Comparison of ENCODE assay signal across 14 cellular contexts in genomic region chr6:101716387-101716786, GRCh38.
A peak's percentile ranks its signal among the peaks of the same experiment; 100 is the strongest.
DNase-seq lines count a peak whose midpoint lies in the region; ATAC-seq and TF ChIP-seq lines count a peak whose summit lies in the region.
"Had no signal": no experiment of that assay in that cellular context is flagged by ENCODE, and none has a peak within 500 bp of the region (broad histone marks: within the 10 kb centered on the region; RNA-seq: fewer than 3 reads in every experiment).

No MANE protein-coding gene starts in this region.

- intact Hi-C loops in Caco-2 (cut with micrococcal nuclease; ENCODE audit: unreplicated experiment) (no loop called here), aorta (cut with DNase I) (no loop called here)

- H3K4me3 Mint-ChIP-seq in endodermal cell (peak overlapping the region; percentile 2), Caco-2 (ENCODE audit: unreplicated experiment) (no peak overlapping the region)
- H3K4me3 Mint-ChIP-seq: CD4-positive, CD25-positive, alpha-beta regulatory T cell; CD8-positive, alpha-beta memory T cell; HFFc6 had no signal

- H3K9me3 ChIP-seq in HUES6 (ENCODE audit: control insufficient read depth, insufficient read depth, low read depth, low read length): no peaks in the 10 kb centered on the region
- no peaks in the 10 kb centered on the region for H3K9me3 ChIP-seq in endodermal cell (ENCODE audit: control insufficient read depth, low read length)
- no peaks in the 10 kb centered on the region for H3K9me3 ChIP-seq in Caco-2
- no peaks in the 10 kb centered on the region for H3K9me3 ChIP-seq in aorta (ENCODE audit: control insufficient read depth, low read length)
- H3K9me3 ChIP-seq: BE2C had no signal

- 31% methylated on average over 1 of the region's 1 CpG; no CpG with 5 or more reads in 1 of the 2 experiments for WGBS in endodermal cell (ENCODE audit: insufficient coverage in 1 of 2, insufficient read length in 1 of 2), 2 experiments
- 95 to 100% methylated on average over 1 of the region's 1 CpG for WGBS in aorta, 2 donors

- no TSS peak for BruUV-seq in Caco-2 (replicated peaks; lab: Mats Ljungman, UMichigan)

- H3K9ac ChIP-seq in HUES6 (ENCODE audit: low read length) (no peak overlapping the region), endodermal cell (ENCODE audit: extremely low read depth, low read length, poor library complexity, severe bottlenecking) (no peak overlapping the region)

- H3K4me1 ChIP-seq in HUES6 (ENCODE audit: control insufficient read depth, insufficient read depth, low read length): peaks cover 35% of the 10 kb centered on the region
- peaks cover 4% of the 10 kb centered on the region for H3K4me1 ChIP-seq in endodermal cell (ENCODE audit: control insufficient read depth, insufficient read depth, low read length)
- no peaks in the 10 kb centered on the region for H3K4me1 ChIP-seq in Caco-2
- H3K4me1 ChIP-seq in aorta (ENCODE audit: control insufficient read depth in 1 of 2, insufficient read depth in 2 of 2, low read length in 2 of 2): no peaks in the 10 kb centered on the region

- H3K9me3 Mint-ChIP-seq in endodermal cell (no peaks in the 10 kb centered on the region), Caco-2 (ENCODE audit: unreplicated experiment) (no peaks in the 10 kb centered on the region)
- H3K9me3 Mint-ChIP-seq: HFFc6 had no signal

- no peak overlapping the region for H3K27ac Mint-ChIP-seq in endodermal cell
- no peak overlapping the region for H3K27ac Mint-ChIP-seq in Caco-2 (ENCODE audit: unreplicated experiment)
- H3K27ac Mint-ChIP-seq: CD4-positive, CD25-positive, alpha-beta regulatory T cell; CD8-positive, alpha-beta memory T cell; HFFc6 had no signal

- ATAC-seq in HG02678 (IDR thresholded peaks at IDR 0.05; ENCODE audit: unreplicated experiment) (no peak), aorta (ENCODE audit: low FRiP score) (no peak)
- ATAC-seq: HCT116 had no signal

- H3K27me3 Mint-ChIP-seq in endodermal cell (ENCODE audit: insufficient read depth): no peaks in the 10 kb centered on the region
- H3K27me3 Mint-ChIP-seq in Caco-2 (ENCODE audit: insufficient read depth, unreplicated experiment): no peaks in the 10 kb centered on the region
- H3K27me3 Mint-ChIP-seq: CD4-positive, CD25-positive, alpha-beta regulatory T cell; CD8-positive, alpha-beta memory T cell had no signal

- H3K27ac ChIP-seq in HUES6 (ENCODE audit: low read depth, low read length): no peak overlapping the region
- no peak overlapping the region for H3K27ac ChIP-seq in endodermal cell (ENCODE audit: low read depth, low read length)
- H3K27ac ChIP-seq in aorta (ENCODE audit: low read depth in 1 of 2, low read length in 2 of 2): no peak overlapping the region

- CTCF ChIA-PET in Caco-2 (lab: Charles Lee): no interaction called here

- no peak for TF ChIP-seq CTCF in endodermal cell (conservative IDR thresholded peaks at IDR 0.05)
- no peak for TF ChIP-seq CTCF in Caco-2 (IDR thresholded peaks at IDR 0.05; ENCODE audit: insufficient read depth in 1 of 2, low read depth in 1 of 2, low read length in 1 of 2, severe bottlenecking in 1 of 2, unreplicated experiment in 1 of 2)

- H3K36me3 Mint-ChIP-seq in endodermal cell (ENCODE audit: low read depth) (no peaks in the 10 kb centered on the region), Caco-2 (ENCODE audit: insufficient read depth, unreplicated experiment) (no peaks in the 10 kb centered on the region)
- H3K36me3 Mint-ChIP-seq: CD4-positive, CD25-positive, alpha-beta regulatory T cell; CD8-positive, alpha-beta memory T cell had no signal

- POLR2A ChIA-PET in Caco-2 (lab: Charles Lee): no interaction called here

- peak; percentile 45 for DNase-seq in endodermal cell
- peak; percentile 8 for DNase-seq in iPS-NIHi7 (ENCODE audit: extremely low spot score)
- DNase-seq in Caco-2: no peak
- DNase-seq in NCI-H146 treated with DMSO at 0.1 percent for 48 hours (lab: John Stamatoyannopoulos, UW; ENCODE audit: unreplicated experiment): no peak
- no peak for DNase-seq in aorta
- DNase-seq: ACHN; BE2C; C1 segment of cervical spinal cord; CD4-positive, CD25-positive, alpha-beta regulatory T cell; CD8-positive, alpha-beta memory T cell; HFFc6 had no signal

- peaks cover 8% of the 10 kb centered on the region; the same call in 1 of the 2 replicates for H3K27me3 ChIP-seq in HUES6 (ENCODE audit: control insufficient read depth, insufficient read depth, low read length)
- H3K27me3 ChIP-seq in endodermal cell (ENCODE audit: control insufficient read depth, insufficient read depth, low read length, poor library complexity, severe bottlenecking): peaks cover 12% of the 10 kb centered on the region
- no peaks in the 10 kb centered on the region for H3K27me3 ChIP-seq in Caco-2 (replicated peaks; ENCODE audit: control insufficient read depth, insufficient read depth, low read length)
- H3K27me3 ChIP-seq in aorta (ENCODE audit: control insufficient read depth in 1 of 2, insufficient read depth in 2 of 2, low read length in 1 of 2): no peaks in the 10 kb centered on the region
- H3K27me3 ChIP-seq: BE2C had no signal

- 0 out of 2 replicates have a peak overlapping the region, but pooled peaks have one; percentile 9 for H3K4me3 ChIP-seq in HUES6 (ENCODE audit: low read depth, low read length)
- H3K4me3 ChIP-seq in endodermal cell (ENCODE audit: low read length): no peak overlapping the region
- no peak overlapping the region for H3K4me3 ChIP-seq in Caco-2 (ENCODE audit: low read depth, low read length)
- no peak overlapping the region for H3K4me3 ChIP-seq in aorta (ENCODE audit: low read length in 2 of 2)

- H3K4me1 Mint-ChIP-seq in endodermal cell (peaks cover 31% of the 10 kb centered on the region), Caco-2 (ENCODE audit: low read depth, unreplicated experiment) (no peaks in the 10 kb centered on the region)
- H3K4me1 Mint-ChIP-seq: CD4-positive, CD25-positive, alpha-beta regulatory T cell; CD8-positive, alpha-beta memory T cell had no signal

- H3K36me3 ChIP-seq in HUES6 (ENCODE audit: control insufficient read depth, insufficient read depth, low read length) (no peaks in the 10 kb centered on the region), endodermal cell (ENCODE audit: control insufficient read depth, insufficient read depth, low read length) (no peaks in the 10 kb centered on the region), Caco-2 (ENCODE audit: control insufficient read depth, insufficient read depth, low read length) (no peaks in the 10 kb centered on the region), aorta (ENCODE audit: control insufficient read depth in 1 of 2, insufficient read depth in 2 of 2, low read length in 1 of 2) (no peaks in the 10 kb centered on the region)
- H3K36me3 ChIP-seq: BE2C had no signal

Comparison
In these comparisons a context has a peak if more than half of its experiments do, and no peak if none do; other contexts are left out.
1. DNase-seq: peak in endodermal cell (single experiment) and iPS-NIHi7 (single experiment); none in Caco-2 (0 of 2), NCI-H146 treated with DMSO at 0.1 percent for 48 hours (single experiment) and aorta (0 of 2).